In genomic region chr7:91656486-91657237, GRCh38 we compare ENCODE assay signal across 15 cellular contexts.
DNase-seq lines count a peak whose midpoint lies in the region; ATAC-seq and TF ChIP-seq lines count a peak whose summit lies in the region.
"Had no signal": no experiment of that assay in that cellular context is flagged by ENCODE, and none has a peak within 500 bp of the region (broad histone marks: within the 10 kb centered on the region; RNA-seq: fewer than 3 reads in every experiment).

No MANE protein-coding gene starts in this region.

- DNase-seq in D341Med (ENCODE audit: low spot score) (peak; percentile 51), RWPE2 (ENCODE audit: low spot score) (no peak), fibroblast of the conjunctiva (ENCODE audit: low read depth) (peak; percentile 74), sciatic nerve (ENCODE audit: low spot score) (no peak), mucosa of gallbladder (ENCODE audit: low spot score) (no peak), NCI-H774 (lab: John Stamatoyannopoulos, UW) (no peak), ACHN (no peak), endothelial cell (ENCODE audit: low spot score) (no peak)
- DNase-seq: activated CD4-positive, alpha-beta T cell treated with anti-CD3 and anti-CD28 coated beads for 48 hours; activated naive CD8-positive, alpha-beta T cell treated with anti-CD3 and anti-CD28 coated beads for 36 hours; erythroblast; NCI-H1930; NCI-H526 treated with DMSO at 0.1 percent for 48 hours; nucleus accumbens; T-helper 2 cell had no signal

- intact Hi-C loops in sciatic nerve (cut with DNase I): no loop called here

- in situ Hi-C loops in ACHN (cut with HindIII; ENCODE audit: low pct_ligation_motif_present, low pct_unique_long_range_greater_than_20kb, low sequenced_read_pairs): no loop called here

- H3K4me1 ChIP-seq in RWPE2 (ENCODE audit: insufficient read depth, poor library complexity, severe bottlenecking): peaks cover 10% of the 10 kb centered on the region

- H3K9me3 Mint-ChIP-seq in endothelial cell (ENCODE audit: unreplicated experiment): no peaks in the 10 kb centered on the region
- H3K9me3 Mint-ChIP-seq: activated naive CD8-positive, alpha-beta T cell treated with anti-CD3 and anti-CD28 coated beads for 36 hours had no signal

- no peak overlapping the region for H3K4me3 ChIP-seq in RWPE2 (ENCODE audit: severe bottlenecking)

- ATAC-seq in RWPE2 (ENCODE audit: low read depth) (peak; percentile 72), sciatic nerve (peak; percentile 92)

- no peaks in the 10 kb centered on the region for H3K27me3 ChIP-seq in RWPE2 (ENCODE audit: insufficient read depth, poor library complexity, severe bottlenecking)

- no peaks in the 10 kb centered on the region for H3K4me1 Mint-ChIP-seq in endothelial cell (ENCODE audit: unreplicated experiment)

- no peak overlapping the region for H3K4me3 Mint-ChIP-seq in endothelial cell (ENCODE audit: unreplicated experiment)
- H3K4me3 Mint-ChIP-seq: activated naive CD8-positive, alpha-beta T cell treated with anti-CD3 and anti-CD28 coated beads for 36 hours had no signal

- no peaks in the 10 kb centered on the region for H3K36me3 Mint-ChIP-seq in endothelial cell (ENCODE audit: low read depth, unreplicated experiment)
- H3K36me3 Mint-ChIP-seq: activated naive CD8-positive, alpha-beta T cell treated with anti-CD3 and anti-CD28 coated beads for 36 hours had no signal

- H3K27ac Mint-ChIP-seq in endothelial cell (ENCODE audit: unreplicated experiment): no peak overlapping the region
- H3K27ac Mint-ChIP-seq: activated naive CD8-positive, alpha-beta T cell treated with anti-CD3 and anti-CD28 coated beads for 36 hours had no signal

- peaks cover 2% of the 10 kb centered on the region for H3K27me3 Mint-ChIP-seq in endothelial cell (ENCODE audit: unreplicated experiment)
- H3K27me3 Mint-ChIP-seq: activated naive CD8-positive, alpha-beta T cell treated with anti-CD3 and anti-CD28 coated beads for 36 hours had no signal

- H3K9me3 ChIP-seq in RWPE2 (ENCODE audit: severe bottlenecking): no peaks in the 10 kb centered on the region

- peak overlapping the region; percentile 44 for H3K27ac ChIP-seq in RWPE2 (ENCODE audit: poor library complexity, severe bottlenecking)

- no peaks in the 10 kb centered on the region for H3K36me3 ChIP-seq in RWPE2 (ENCODE audit: low read depth)

- TF ChIP-seq CTCF in RWPE2 (IDR thresholded peaks at IDR 0.05; ENCODE audit: poor library complexity, severe bottlenecking) (no peak), endothelial cell (IDR thresholded peaks at IDR 0.05; ENCODE audit: unreplicated experiment) (no peak)

Comparison
In these comparisons a context has a peak if more than half of its experiments do, and no peak if none do; other contexts are left out.
1. DNase-seq: peak in D341Med (single experiment) and fibroblast of the conjunctiva (single experiment); none in RWPE2 (single experiment), sciatic nerve (single experiment), mucosa of gallbladder (single experiment), NCI-H774 (single experiment), ACHN (single experiment) and endothelial cell (single experiment).